19 cellular contexts compared by ENCODE assay signal in the genomic region with DNA sequence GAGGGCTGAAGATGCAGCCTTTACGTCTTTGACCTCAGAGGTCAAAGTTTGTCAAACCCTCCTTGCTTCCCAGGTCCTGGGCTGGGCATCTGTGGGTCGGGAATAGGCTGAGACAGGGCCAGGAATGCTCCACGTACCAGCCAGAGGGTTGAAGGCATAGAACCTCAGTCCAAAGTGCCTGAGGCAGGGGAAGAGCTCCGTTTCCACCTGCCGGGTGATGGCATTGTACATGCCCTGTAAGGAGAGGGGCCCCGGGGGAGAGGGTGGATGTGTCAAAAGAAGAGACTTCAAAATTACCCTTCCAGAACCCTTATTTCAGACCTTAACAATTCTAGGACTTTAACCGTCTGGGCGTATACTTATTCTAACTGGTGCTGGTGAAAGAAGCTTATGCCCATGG. TPM values are rescaled to one million over a fixed set of nuclear protein-coding genes. Genes with fewer than 3 reads are reported as not detected.
DNase-seq lines count a peak whose midpoint lies in the region; ATAC-seq and TF ChIP-seq lines count a peak whose summit lies in the region.
"Had no signal": no experiment of that assay in that cellular context is flagged by ENCODE, and none has a peak within 500 bp of the region (broad histone marks: within the 10 kb centered on the region; RNA-seq: fewer than 3 reads in every experiment).

No MANE protein-coding gene starts in this region.

- no peak for TF ChIP-seq POLR2A in sigmoid colon (IDR thresholded peaks at IDR 0.05)

- 89% methylated on average over 8 of the region's 8 CpGs for WGBS in hepatocyte (ENCODE audit: low lambda C conversion rate, missing lambda C conversion rate)
- 88 to 92% methylated on average over 8 of the region's 8 CpGs for WGBS in sigmoid colon, 2 donors

- H3K27ac ChIP-seq in 22Rv1 (peak overlapping the region; percentile 77), hepatocyte (peak overlapping the region; percentile 31), sigmoid colon (no peak overlapping the region)
- H3K27ac ChIP-seq: BLaER1, C4-2B had no signal

- H3K9me3 ChIP-seq in hepatocyte (ENCODE audit: low read depth) (no peaks in the 10 kb centered on the region), sigmoid colon (no peaks in the 10 kb centered on the region)
- H3K9me3 ChIP-seq: BLaER1, HAP-1 had no signal

- TF ChIP-seq EP300 in sigmoid colon (IDR thresholded peaks at IDR 0.05), result no peak

- H2AFZ ChIP-seq in hepatocyte, result no peak overlapping the region

- H4K20me1 ChIP-seq in hepatocyte (ENCODE audit: insufficient read depth, poor library complexity, severe bottlenecking), result no peaks in the 10 kb centered on the region
- H4K20me1 ChIP-seq: BLaER1 had no signal

- no peak overlapping the region for H3K4me2 ChIP-seq in hepatocyte
- H3K4me2 ChIP-seq: BLaER1 had no signal

- no peak overlapping the region for H3K4me3 ChIP-seq in hepatocyte
- H3K4me3 ChIP-seq in sigmoid colon, result no peak overlapping the region
- H3K4me3 ChIP-seq: BLaER1, GM12878, HAP-1 had no signal

- no peaks in the 10 kb centered on the region for H3K36me3 ChIP-seq in hepatocyte (replicated peaks; ENCODE audit: insufficient read depth, low read depth)
- H3K36me3 ChIP-seq in sigmoid colon, result no peaks in the 10 kb centered on the region
- H3K36me3 ChIP-seq: HAP-1 had no signal

- ATAC-seq in GM18868 (IDR thresholded peaks at IDR 0.05; ENCODE audit: unreplicated experiment), result no peak
- ATAC-seq: CD8-positive, alpha-beta T cell; GM12878 had no signal

- H3K79me2 ChIP-seq in hepatocyte, result no peaks in the 10 kb centered on the region

- no peaks in the 10 kb centered on the region for H3K9me2 ChIP-seq in hepatocyte (replicated peaks; ENCODE audit: insufficient read depth)

- DNase-seq in COLO668 (lab: John Stamatoyannopoulos, UW; ENCODE audit: unreplicated experiment) (peak; percentile 52), hepatocyte (ENCODE audit: low spot score) (no peak), sigmoid colon (peak; percentile 29), KG1 (lab: John Stamatoyannopoulos, UW) (no peak)
- no peak for DNase-seq in activated CD4-positive, alpha-beta T cell treated with anti-CD3 and anti-CD28 coated beads, Interleukin-2, amount 50 U/mL, for 1 hour
- DNase-seq: CD4-positive, CD25-positive, alpha-beta regulatory T cell; CD8-positive, alpha-beta T cell; DMS 273 treated with DMSO at 0.1 percent for 48 hours; DMS79; EL; GDM1; GOT3; HFFc6 had no signal

- no peaks in the 10 kb centered on the region for H3K4me1 ChIP-seq in hepatocyte (ENCODE audit: insufficient read depth)
- H3K4me1 ChIP-seq in sigmoid colon, result peaks cover 0 to 10% (median 3%) of the 10 kb centered on the region in 4 donors
- H3K4me1 ChIP-seq: HAP-1 had no signal

- TF ChIP-seq CTCF in 22Rv1 (IDR thresholded peaks at IDR 0.05) (no peak), hepatocyte (IDR thresholded peaks at IDR 0.05; ENCODE audit: poor library complexity) (no peak), sigmoid colon (IDR thresholded peaks at IDR 0.05) (no peak)

- intact Hi-C loops in sigmoid colon (cut with DNase I), result no loop called here

- H3K27me3 ChIP-seq in hepatocyte, result no peaks in the 10 kb centered on the region
- no peaks in the 10 kb centered on the region for H3K27me3 ChIP-seq in sigmoid colon

RNA-seq across cellular contexts. Expression of a gene that starts 3.7 kb away (rescaled TPM):
- total RNA-seq in hepatocyte (1.2 and 2.3 TPM in 2 replicates), sigmoid colon (1 to 10 TPM in 3 of 4 donors, under 1 TPM in 1; 0.71 to 1.9 (median 1.5) TPM)
- polyA plus RNA-seq in hepatocyte (0.46 and 1.5 TPM in 2 replicates), sigmoid colon (100 to 1,000 TPM in 1 of 3 donors, 10 to 100 TPM in 2; 72.1 to 110 (median 78.3) TPM)

RNA-seq across cellular contexts. Expression of a gene that starts 27.1 kb away (rescaled TPM):
- 81.5 and 118 TPM in 2 replicates for total RNA-seq in hepatocyte
- polyA plus RNA-seq in hepatocyte, result 108 and 109 TPM in 2 replicates
- total RNA-seq in sigmoid colon, result 100 to 1,000 TPM in 1 of 4 donors, 10 to 100 TPM in 3; 55.8 to 110 (median 77.2) TPM
- 10 to 100 TPM; 64.2 to 99.6 (median 84.1) TPM for polyA plus RNA-seq in sigmoid colon

RNA-seq across cellular contexts. Expression of a gene that starts 27.2 kb away (rescaled TPM):
- total RNA-seq in hepatocyte, result 28.2 and 35.2 TPM in 2 replicates
- 34.5 and 39.6 TPM in 2 replicates for polyA plus RNA-seq in hepatocyte
- total RNA-seq in sigmoid colon, result 10 to 100 TPM in 1 of 4 donors, 1 to 10 TPM in 3; 7.5 to 15.2 (median 8.8) TPM
- 10 to 100 TPM in 1 of 3 donors, 1 to 10 TPM in 2; 5.1 to 16.0 (median 7.2) TPM for polyA plus RNA-seq in sigmoid colon

RNA-seq across cellular contexts. Expression of a gene that starts 33.3 kb away (rescaled TPM):
- total RNA-seq in hepatocyte (19.7 and 20.8 TPM in 2 replicates), sigmoid colon (10 to 100 TPM; 10.8 to 21.3 (median 15.3) TPM)
- polyA plus RNA-seq in hepatocyte (24.9 and 28.7 TPM in 2 replicates), sigmoid colon (10 to 100 TPM; 10.8 to 44.1 (median 13.2) TPM)

RNA-seq across cellular contexts. Expression of a gene that starts 33.6 kb away (rescaled TPM):
- total RNA-seq in hepatocyte (33.0 and 35.8 TPM in 2 replicates), sigmoid colon (10 to 100 TPM; 19.6 to 46.5 (median 31.3) TPM)
- polyA plus RNA-seq in hepatocyte (28.6 and 33.2 TPM in 2 replicates), sigmoid colon (10 to 100 TPM in 1 of 3 donors, 1 to 10 TPM in 2; 1.2 to 16.5 (median 3.2) TPM)

Comparison
In these comparisons a context has a peak if more than half of its experiments do, and no peak if none do; other contexts are left out.
1. H3K27ac ChIP-seq: peak in 22Rv1 (single experiment) and hepatocyte (single experiment); none in sigmoid colon (0 of 4).
2. DNase-seq: peak in COLO668 (single experiment) and sigmoid colon (single experiment); none in hepatocyte (single experiment), activated CD4-positive, alpha-beta T cell treated with anti-CD3 and anti-CD28 coated beads, Interleukin-2, amount 50 U/mL, for 1 hour (single experiment) and KG1 (single experiment).